In the genomic region with DNA sequence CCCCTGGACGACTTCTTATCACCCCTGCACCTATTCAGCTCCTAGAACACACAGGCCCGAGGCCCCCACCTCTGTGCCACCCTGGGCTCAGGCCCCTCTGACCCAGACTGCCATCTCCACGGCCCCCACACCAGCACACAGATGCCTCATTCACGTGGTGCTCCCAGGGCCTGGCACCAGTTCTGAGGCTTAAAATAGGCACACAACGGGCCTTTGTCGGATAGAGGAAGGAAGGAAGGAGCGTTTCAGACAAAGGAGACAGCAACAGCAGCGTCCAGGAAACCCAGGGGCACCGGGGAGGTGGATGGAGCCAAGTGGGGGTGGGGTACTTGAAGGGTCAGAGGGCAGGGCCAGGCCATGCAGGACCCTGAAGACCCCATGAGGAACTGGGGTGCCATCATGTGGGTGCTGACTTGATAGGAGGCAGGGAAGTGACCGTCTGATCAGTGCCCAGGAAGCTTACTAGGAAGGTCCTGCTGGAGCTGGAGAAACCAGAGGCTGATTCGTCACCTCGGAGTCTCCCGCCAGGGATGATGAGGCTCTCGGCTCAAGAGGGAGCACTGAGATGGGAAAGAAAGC, we compare ENCODE assay signal across 12 cellular contexts. TPM values are rescaled to one million over a fixed set of nuclear protein-coding genes. Genes with fewer than 3 reads are reported as not detected.
DNase-seq lines count a peak whose midpoint lies in the region; ATAC-seq and TF ChIP-seq lines count a peak whose summit lies in the region.
"Had no signal": no experiment of that assay in that cellular context is flagged by ENCODE, and none has a peak within 500 bp of the region (broad histone marks: within the 10 kb centered on the region; RNA-seq: fewer than 3 reads in every experiment).

No MANE protein-coding gene starts in this region.

- TF ChIP-seq CTCF in mammary epithelial cell (conservative IDR thresholded peaks at IDR 0.05 in 1 of 2, IDR thresholded peaks at IDR 0.05 in 1 of 2; ENCODE audit: extremely low read depth in 1 of 2, insufficient read depth in 1 of 2, low read depth in 1 of 2, low read length in 2 of 2): no peak
- no peak for TF ChIP-seq CTCF in spleen (IDR thresholded peaks at IDR 0.05 in 8 of 11, conservative IDR thresholded peaks at IDR 0.05 in 3 of 11)
- no peak for TF ChIP-seq CTCF in vagina (IDR thresholded peaks at IDR 0.05)
- TF ChIP-seq CTCF in smooth muscle cell (IDR thresholded peaks at IDR 0.05; ENCODE audit: borderline replicate concordance, insufficient read depth, poor library complexity, severe bottlenecking): no peak

- dilution Hi-C loops in mammary epithelial cell (cut with HindIII; ENCODE audit: low sequenced_read_pairs): loop anchor here (5.0 to 10.0 kb wide), 4 partner anchors 33 to 479 kb away; partner anchors contain the start of gene S1PR4

- no peak for ATAC-seq in HG02610 (IDR thresholded peaks at IDR 0.05; ENCODE audit: unreplicated experiment)

- H3K4me3 ChIP-seq in mammary epithelial cell (replicated peaks in 1 of 3; ENCODE audit: insufficient read depth in 1 of 3, low read depth in 2 of 3, low read length in 3 of 3) (no peak overlapping the region), spleen (peak overlapping the region in 1 of 8 donors; percentile 30), vagina (no peak overlapping the region), smooth muscle cell (no peak overlapping the region)

- H2AFZ ChIP-seq in mammary epithelial cell (ENCODE audit: low read depth, low read length) (no peak overlapping the region), smooth muscle cell (ENCODE audit: low read depth) (no peak overlapping the region)

- H3K27me3 ChIP-seq in mammary epithelial cell (ENCODE audit: insufficient read depth, low read length) (peaks cover 3% of the 10 kb centered on the region), layer of hippocampus (ENCODE audit: control insufficient read depth, insufficient read depth, low read length) (no peaks in the 10 kb centered on the region), spleen (replicated peaks in 1 of 7) (no peaks in the 10 kb centered on the region), vagina (no peaks in the 10 kb centered on the region), smooth muscle cell (ENCODE audit: low read depth) (no peaks in the 10 kb centered on the region)

- 0% methylated on average over 2 of the region's 14 CpGs for WGBS in mammary epithelial cell (ENCODE audit: low coverage, missing lambda C conversion rate)
- WGBS in spleen, 5 donors: 19 to 30% (median 26%) methylated on average over 14 of the region's 14 CpGs
- 81% methylated on average over 14 of the region's 14 CpGs for WGBS in smooth muscle cell (ENCODE audit: low lambda C conversion rate)

- no peaks in the 10 kb centered on the region for H4K20me1 ChIP-seq in mammary epithelial cell (ENCODE audit: insufficient read depth, low read length)
- no peaks in the 10 kb centered on the region for H4K20me1 ChIP-seq in smooth muscle cell (ENCODE audit: low read depth)

- CTCF ChIA-PET in mammary epithelial cell (lab: Charles Lee; ENCODE audit: low non-redundant PET): no interaction called here

- H3K4me2 ChIP-seq in mammary epithelial cell (ENCODE audit: insufficient read depth, low read depth, low read length) (no peak overlapping the region), smooth muscle cell (no peak overlapping the region)

- intact Hi-C loops in mammary epithelial cell (cut with micrococcal nuclease): no loop called here
- intact Hi-C loops in spleen (cut with DNase I; ENCODE audit: low total_unique reads): no loop called here
- intact Hi-C loops in vagina (cut with DNase I): no loop called here

- in situ Hi-C loops in KBM-7 (cut with MboI; ENCODE audit: low pct_unique_long_range_greater_than_20kb, low sequenced_read_pairs): no loop called here
- in situ Hi-C loops in mammary epithelial cell (cut with MboI; ENCODE audit: low sequenced_read_pairs in 2 of 2): no loop called here

- TF ChIP-seq POLR2A in spleen (IDR thresholded peaks at IDR 0.05) (no peak), vagina (IDR thresholded peaks at IDR 0.05) (no peak)

- H3K9ac ChIP-seq in mammary epithelial cell (ENCODE audit: insufficient read depth, low read length) (no peak overlapping the region), smooth muscle cell (ENCODE audit: low read depth) (no peak overlapping the region)

- H3K79me2 ChIP-seq in mammary epithelial cell (ENCODE audit: insufficient read depth, low read length): no peaks in the 10 kb centered on the region
- H3K79me2 ChIP-seq in smooth muscle cell (ENCODE audit: low read depth): no peaks in the 10 kb centered on the region

- H3K4me1 ChIP-seq in mammary epithelial cell (ENCODE audit: insufficient read depth, low read length) (no peaks in the 10 kb centered on the region), spleen (peaks cover 19 to 78% (median 60%) of the 10 kb centered on the region in 6 donors), vagina (peaks cover 9% of the 10 kb centered on the region), smooth muscle cell (ENCODE audit: low read depth) (no peaks in the 10 kb centered on the region)

- H3K9me3 ChIP-seq in mammary epithelial cell (replicated peaks; ENCODE audit: insufficient read depth, low read length): no peaks in the 10 kb centered on the region
- no peaks in the 10 kb centered on the region for H3K9me3 ChIP-seq in spleen
- no peaks in the 10 kb centered on the region for H3K9me3 ChIP-seq in vagina
- no peaks in the 10 kb centered on the region for H3K9me3 ChIP-seq in smooth muscle cell (replicated peaks; ENCODE audit: low read depth)

- peak; percentile 59 for DNase-seq in KBM-7
- peak; percentile 13 for DNase-seq in mammary epithelial cell
- peak; percentile 76 for DNase-seq in spleen
- DNase-seq in vagina (ENCODE audit: extremely low spot score in 2 of 2): no peak
- no peak for DNase-seq in activated CD8-positive, alpha-beta memory T cell treated with anti-CD3 and anti-CD28 coated beads, Interleukin-2, amount 50 U/mL, for 4 hours
- no peak for DNase-seq in smooth muscle cell (lab: John Stamatoyannopoulos, UW; ENCODE audit: unreplicated experiment)
- DNase-seq: DMS79; HFFc6; retina; stimulated activated CD8-positive, alpha-beta memory T cell treated with anti-CD3 and anti-CD28 coated beads, Interleukin-4, amount 100 ng/mL, for 48 hours had no signal

- H3K36me3 ChIP-seq in mammary epithelial cell (ENCODE audit: insufficient read depth, low read length): no peaks in the 10 kb centered on the region
- peaks cover 0 to 15% (median 2%) of the 10 kb centered on the region in 6 donors for H3K36me3 ChIP-seq in spleen
- no peaks in the 10 kb centered on the region for H3K36me3 ChIP-seq in vagina
- no peaks in the 10 kb centered on the region for H3K36me3 ChIP-seq in smooth muscle cell (ENCODE audit: low read depth)

- BruUV-seq in mammary epithelial cell (replicated peaks; lab: Mats Ljungman, UMichigan): no TSS peak

- H3F3A ChIP-seq in smooth muscle cell (ENCODE audit: low read depth): peaks cover 2% of the 10 kb centered on the region

- no peak overlapping the region for H3K27ac ChIP-seq in mammary epithelial cell (ENCODE audit: insufficient read depth, low read depth, low read length)
- peak overlapping the region; percentile 97 for H3K27ac ChIP-seq in layer of hippocampus (ENCODE audit: low read depth, low read length)
- H3K27ac ChIP-seq in spleen: peak overlapping the region; percentile 56 to 90 (median 67)
- no peak overlapping the region for H3K27ac ChIP-seq in vagina
- H3K27ac ChIP-seq in smooth muscle cell (ENCODE audit: low read depth): no peak overlapping the region

RNA-seq across cellular contexts. Expression of gene GNG7, which starts 7.1 kb away (rescaled TPM):
- total RNA-seq in mammary epithelial cell: under 1 TPM in 1 of 2 donors, not detected in 1; under 0.01 TPM
- 0.02 TPM for polyA plus RNA-seq in mammary epithelial cell
- polyA minus RNA-seq in mammary epithelial cell: not detected
- total RNA-seq in spleen: 10 to 100 TPM; 17.2 to 27.5 (median 19.4) TPM
- polyA plus RNA-seq in spleen: 10 to 100 TPM; 17.3 to 34.6 (median 17.9) TPM
- total RNA-seq in vagina: 2.0 TPM
- total RNA-seq in smooth muscle cell: 1.7 and 2.1 TPM in 2 replicates
- polyA plus RNA-seq in smooth muscle cell: 2.3 and 2.6 TPM in 2 replicates

RNA-seq across cellular contexts. Expression of gene DIRAS1, which starts 25.8 kb away (rescaled TPM):
- total RNA-seq in mammary epithelial cell (1 to 10 TPM in 1 of 2 donors, under 1 TPM in 1; 0.42 to 4.3 TPM), spleen (1 to 10 TPM; 2.5 to 5.6 (median 3.5) TPM), vagina (2.0 TPM), smooth muscle cell (6.7 and 7.9 TPM in 2 replicates)
- polyA plus RNA-seq in mammary epithelial cell (0.09 TPM), spleen (10 to 100 TPM in 1 of 3 donors, 1 to 10 TPM in 2; 1.3 to 17.1 (median 3.6) TPM), smooth muscle cell (7.2 and 11.3 TPM in 2 replicates)
- not detected for polyA minus RNA-seq in mammary epithelial cell

RNA-seq across cellular contexts. Expression of gene SLC39A3, which starts 44.4 kb away (rescaled TPM):
- total RNA-seq in mammary epithelial cell (10 to 100 TPM; 32.6 to 34.7 TPM), spleen (10 to 100 TPM; 20.3 to 33.3 (median 26.7) TPM), vagina (27.7 TPM), smooth muscle cell (24.2 and 25.2 TPM in 2 replicates)
- polyA plus RNA-seq in mammary epithelial cell (24.8 TPM), spleen (10 to 100 TPM; 19.1 to 42.6 (median 29.3) TPM), smooth muscle cell (46.1 and 56.1 TPM in 2 replicates)
- polyA minus RNA-seq in mammary epithelial cell: 46.4 TPM

Comparison
In these comparisons a context has a peak if more than half of its experiments do, and no peak if none do; other contexts are left out.
1. DNase-seq: peak in KBM-7 (single experiment), mammary epithelial cell (single experiment) and spleen (single experiment); none in vagina (0 of 2), activated CD8-positive, alpha-beta memory T cell treated with anti-CD3 and anti-CD28 coated beads, Interleukin-2, amount 50 U/mL, for 4 hours (single experiment) and smooth muscle cell (single experiment).
2. H3K27ac ChIP-seq: peak in layer of hippocampus (single experiment) and spleen (8 of 8); none in mammary epithelial cell (single experiment), vagina (single experiment) and smooth muscle cell (single experiment).